ENCODE assay signal across 9 cellular contexts in genomic region chr6:5905431-5906339, GRCh38.
DNase-seq lines count a peak whose midpoint lies in the region; ATAC-seq and TF ChIP-seq lines count a peak whose summit lies in the region.
"Had no signal": no experiment of that assay in that cellular context is flagged by ENCODE, and none has a peak within 500 bp of the region (broad histone marks: within the 10 kb centered on the region; RNA-seq: fewer than 3 reads in every experiment).

No MANE protein-coding gene starts in this region.

- ATAC-seq in gastrocnemius medialis = peak; percentile 96
- ATAC-seq in HG03378 (IDR thresholded peaks at IDR 0.05; ENCODE audit: unreplicated experiment) = no peak
- ATAC-seq: K562 had no signal

- H4K5ac ChIP-seq in mesendoderm (ENCODE audit: low read length) = no peak overlapping the region

- no peak overlapping the region for H3K4ac ChIP-seq in mesendoderm (ENCODE audit: low read depth, low read length)

- H3K4me2 ChIP-seq in mesendoderm (ENCODE audit: low read length) = no peak overlapping the region

- H3K4me3 ChIP-seq in WERI-Rb-1 (ENCODE audit: low read depth, low read length) (no peak overlapping the region), gastrocnemius medialis (no peak overlapping the region), mesendoderm (ENCODE audit: low read length) (no peak overlapping the region)
- H3K4me3 ChIP-seq: K562 had no signal

- no peak overlapping the region for H3K23ac ChIP-seq in mesendoderm (ENCODE audit: low read length)

- no peak overlapping the region for H3K9ac ChIP-seq in mesendoderm (ENCODE audit: low read length)

- WGBS in mesendoderm (ENCODE audit: extremely low coverage, insufficient coverage, low lambda C conversion rate) = no CpG with 5 or more reads among the region's 18 CpGs

- no peak overlapping the region for H2BK15ac ChIP-seq in mesendoderm (replicated peaks; ENCODE audit: low read depth)

- H3K36me3 ChIP-seq in WERI-Rb-1 = no peaks in the 10 kb centered on the region
- no peaks in the 10 kb centered on the region for H3K36me3 ChIP-seq in gastrocnemius medialis
- H3K36me3 ChIP-seq in mesendoderm (ENCODE audit: control insufficient read depth, insufficient read depth, low read length) = no peaks in the 10 kb centered on the region

- no peaks in the 10 kb centered on the region for H3K79me1 ChIP-seq in mesendoderm (ENCODE audit: low read length)

- no peaks in the 10 kb centered on the region for H3K79me2 ChIP-seq in mesendoderm (ENCODE audit: control insufficient read depth, insufficient read depth, low read length)

- no peak overlapping the region for H2BK120ac ChIP-seq in mesendoderm (ENCODE audit: low read depth, low read length)

- no peaks in the 10 kb centered on the region for H3K9me3 ChIP-seq in WERI-Rb-1 (ENCODE audit: severe bottlenecking)
- no peaks in the 10 kb centered on the region for H3K9me3 ChIP-seq in gastrocnemius medialis

- no peak overlapping the region for H2AK5ac ChIP-seq in mesendoderm (ENCODE audit: low read length)

- TF ChIP-seq POLR2A in gastrocnemius medialis (IDR thresholded peaks at IDR 0.05) = no peak

- in situ Hi-C loops in G401 (cut with HindIII; ENCODE audit: low sequenced_read_pairs) = no loop called here
- in situ Hi-C loops in gastrocnemius medialis (cut with MboI; ENCODE audit: low sequenced_read_pairs in 4 of 4) = no loop called here
- in situ Hi-C loops in KBM-7 (cut with MboI; ENCODE audit: low pct_unique_long_range_greater_than_20kb, low sequenced_read_pairs) = no loop called here

- 0 out of 2 replicates have a peak overlapping the region, but pooled peaks have one; percentile 6 for H3K27ac ChIP-seq in WERI-Rb-1
- H3K27ac ChIP-seq in gastrocnemius medialis = peak overlapping the region; percentile 23 to 75 (median 59)
- no peak overlapping the region for H3K27ac ChIP-seq in mesendoderm (ENCODE audit: low read depth, low read length)

- TF ChIP-seq CTCF in WERI-Rb-1 (IDR thresholded peaks at IDR 0.05; ENCODE audit: low read depth, low read length) (no peak), gastrocnemius medialis (IDR thresholded peaks at IDR 0.05 in 4 of 5, conservative IDR thresholded peaks at IDR 0.05 in 1 of 5) (no peak)

- no peak overlapping the region for H2BK5ac ChIP-seq in mesendoderm (ENCODE audit: low read length)

- no peak overlapping the region for H3K18ac ChIP-seq in mesendoderm (ENCODE audit: low read length)

- H3K56ac ChIP-seq in mesendoderm (ENCODE audit: low read length) = no peak overlapping the region

- DNase-seq in G401 (ENCODE audit: low spot score) (peak; percentile 2), WERI-Rb-1 (peak; percentile 36), head of caudate nucleus (peak in 29 of 42 donors; percentile 7 to 74 (median 28)), gastrocnemius medialis (peak; percentile 88 to 89), mesendoderm (no peak), KBM-7 (no peak), NCI-H82 (lab: John Stamatoyannopoulos, UW) (no peak)

- H3K27me3 ChIP-seq in WERI-Rb-1 (ENCODE audit: insufficient read depth, low read depth, severe bottlenecking) = no peaks in the 10 kb centered on the region
- no peaks in the 10 kb centered on the region for H3K27me3 ChIP-seq in gastrocnemius medialis
- H3K27me3 ChIP-seq in mesendoderm (ENCODE audit: insufficient read depth, low read length, poor library complexity) = peaks cover 1% of the 10 kb centered on the region

- intact Hi-C loops in head of caudate nucleus (cut with DNase I) = no loop called here
- intact Hi-C loops in gastrocnemius medialis (cut with DNase I; ENCODE audit: low total_unique reads) = no loop called here

- H4K8ac ChIP-seq in mesendoderm (ENCODE audit: low read depth, low read length) = no peak overlapping the region

- H3K4me1 ChIP-seq in gastrocnemius medialis (peaks cover 3 to 14% of the 10 kb centered on the region in 2 donors), mesendoderm (ENCODE audit: control insufficient read depth, low read depth, low read length) (no peaks in the 10 kb centered on the region)

Comparison
In these comparisons a context has a peak if more than half of its experiments do, and no peak if none do; other contexts are left out.
1. DNase-seq: peak in G401 (single experiment), WERI-Rb-1 (single experiment), head of caudate nucleus (29 of 42) and gastrocnemius medialis (2 of 2); none in mesendoderm (single experiment), KBM-7 (single experiment) and NCI-H82 (single experiment).